In genomic region chr17:41919840-41920579, GRCh38 we compare ENCODE assay signal across 8 cellular contexts. TPM values are rescaled to one million over a fixed set of nuclear protein-coding genes. Genes with fewer than 3 reads are reported as not detected.
A peak's percentile ranks its signal among the peaks of the same experiment; 100 is the strongest.
DNase-seq lines count a peak whose midpoint lies in the region; ATAC-seq and TF ChIP-seq lines count a peak whose summit lies in the region.

No MANE protein-coding gene starts in this region.

- peaks cover 2% of the 10 kb centered on the region for H3K36me3 Mint-ChIP-seq in CD8-positive, alpha-beta T cell

- no peak for TF ChIP-seq CTCF in CD8-positive, alpha-beta T cell (IDR thresholded peaks at IDR 0.05)
- TF ChIP-seq CTCF in neural cell (IDR thresholded peaks at IDR 0.05; ENCODE audit: poor library complexity, severe bottlenecking): no peak
- no peak for TF ChIP-seq CTCF in ascending aorta (IDR thresholded peaks at IDR 0.05)

- no peaks in the 10 kb centered on the region for H3K36me3 ChIP-seq in CD8-positive, alpha-beta T cell (ENCODE audit: insufficient read depth, low read length)
- no peaks in the 10 kb centered on the region for H3K36me3 ChIP-seq in ectodermal cell (ENCODE audit: control insufficient read depth, insufficient read depth, low read length)
- no peaks in the 10 kb centered on the region for H3K36me3 ChIP-seq in neural cell (ENCODE audit: insufficient read depth, low read length)
- H3K36me3 ChIP-seq in ascending aorta: no peaks in the 10 kb centered on the region

- H3K4me2 ChIP-seq in neural cell (ENCODE audit: low read length): peak overlapping the region; percentile 80

- no peaks in the 10 kb centered on the region for H3K9me3 Mint-ChIP-seq in CD8-positive, alpha-beta T cell

- CTCF ChIA-PET in CD8-positive, alpha-beta T cell (lab: Charles Lee): interaction anchor here (1.0 kb wide), 1 partner anchor 97 kb away, joined by 3 read pairs; the partner anchor contains the start of gene DNAJC7

- no peak overlapping the region for H3K27ac ChIP-seq in CD8-positive, alpha-beta T cell (ENCODE audit: low read depth, low read length)
- H3K27ac ChIP-seq in ectodermal cell (ENCODE audit: insufficient read depth, low read depth, low read length, poor library complexity, severe bottlenecking): peak overlapping the region; percentile 91
- H3K27ac ChIP-seq in neural cell (ENCODE audit: low read length): peak overlapping the region; percentile 89
- H3K27ac ChIP-seq in ascending aorta: no peak overlapping the region

- no peak for TF ChIP-seq RAD21 in neural cell (conservative IDR thresholded peaks at IDR 0.05)

- peak overlapping the region; percentile 67 for H3K4me3 Mint-ChIP-seq in CD8-positive, alpha-beta T cell

- H3K9me3 ChIP-seq in CD8-positive, alpha-beta T cell (ENCODE audit: low read length): no peaks in the 10 kb centered on the region
- no peaks in the 10 kb centered on the region for H3K9me3 ChIP-seq in ectodermal cell (ENCODE audit: control insufficient read depth, low read length)
- H3K9me3 ChIP-seq in neural cell (ENCODE audit: low read length): no peaks in the 10 kb centered on the region
- H3K9me3 ChIP-seq in ascending aorta: no peaks in the 10 kb centered on the region

- POLR2A ChIA-PET in CD8-positive, alpha-beta T cell (lab: Charles Lee): interaction anchor here (2.6 kb wide), 1 partner anchor 10 kb away, joined by 11 read pairs; the partner anchor contains the start of gene ODAD4

- 74 to 78% methylated on average over 7 of the region's 7 CpGs for WGBS in ectodermal cell, 2 experiments

- TF ChIP-seq EP300 in neural cell (conservative IDR thresholded peaks at IDR 0.05; ENCODE audit: poor library complexity, severe bottlenecking): no peak

- peak overlapping the region; percentile 88 for H2AFZ ChIP-seq in neural cell (ENCODE audit: low read depth, low read length)

- H3K9ac ChIP-seq in neural cell (ENCODE audit: low read length): peak overlapping the region; percentile 95

- no peaks in the 10 kb centered on the region for H3K27me3 Mint-ChIP-seq in CD8-positive, alpha-beta T cell (ENCODE audit: low read depth)

- H3K79me2 ChIP-seq in neural cell (replicated peaks; ENCODE audit: insufficient read depth, low read length): peaks cover 36% of the 10 kb centered on the region

- H3K9me2 ChIP-seq in neural cell (ENCODE audit: insufficient read depth, low read length): no peaks in the 10 kb centered on the region

- ATAC-seq in CD8-positive, alpha-beta T cell: no peak
- no peak for ATAC-seq in HG03521 (IDR thresholded peaks at IDR 0.05; ENCODE audit: unreplicated experiment)
- no peak for ATAC-seq in HG02885 (IDR thresholded peaks at IDR 0.05; ENCODE audit: poor library complexity, unreplicated experiment)

- DNase-seq in CD8-positive, alpha-beta T cell: no peak
- DNase-seq in NCI-H226 (peak; percentile 7), ascending aorta (ENCODE audit: low spot score in 2 of 2) (no peak)
- DNase-seq in stimulated activated CD4-positive, alpha-beta T cell treated with anti-CD3 and anti-CD28 coated beads, Interleukin-4, amount 100 ng/mL, for 1 hour: no peak

- H3K27ac Mint-ChIP-seq in CD8-positive, alpha-beta T cell: no peak overlapping the region

- intact Hi-C loops in CD8-positive, alpha-beta T cell (cut with DNase I, micrococcal nuclease): loop anchor here (1.0 to 5.0 kb wide), 9 partner anchors 10 to 469 kb away; partner anchors contain the start of genes DNAJC7 (in 2 of the 2), KLHL11 (in 2 of the 2), CNP (in 1 of the 2) and ODAD4 (in 1 of the 2)
- intact Hi-C loops in ascending aorta (cut with DNase I): loop anchor here (1.0 to 2.0 kb wide), 4 partner anchors 10 to 1967 kb away; partner anchors contain the start of genes CNP and ODAD4

- H3K27me3 ChIP-seq in CD8-positive, alpha-beta T cell (ENCODE audit: insufficient read depth, low read length): no peaks in the 10 kb centered on the region
- H3K27me3 ChIP-seq in ectodermal cell (ENCODE audit: control insufficient read depth, insufficient read depth, low read length, poor library complexity, severe bottlenecking) (no peaks in the 10 kb centered on the region), neural cell (ENCODE audit: insufficient read depth, low read depth, low read length) (no peaks in the 10 kb centered on the region), ascending aorta (no peaks in the 10 kb centered on the region)

- H3F3A ChIP-seq in neural cell (ENCODE audit: insufficient read depth, low read length, poor library complexity, severe bottlenecking): no peaks in the 10 kb centered on the region

- H3K4me1 ChIP-seq in CD8-positive, alpha-beta T cell (ENCODE audit: insufficient read depth, low read length): peaks cover 17% of the 10 kb centered on the region
- H3K4me1 ChIP-seq in ectodermal cell (ENCODE audit: control insufficient read depth, insufficient read depth, low read length) (peaks cover 29% of the 10 kb centered on the region), ascending aorta (peaks cover 2 to 22% of the 10 kb centered on the region in 2 donors)

- H3K4me1 Mint-ChIP-seq in CD8-positive, alpha-beta T cell (ENCODE audit: low read depth): peaks cover 23% of the 10 kb centered on the region

- peaks cover 5% of the 10 kb centered on the region for H4K20me1 ChIP-seq in neural cell (ENCODE audit: insufficient read depth)

- H3K4me3 ChIP-seq in CD8-positive, alpha-beta T cell (ENCODE audit: low read depth, low read length): no peak overlapping the region
- peak overlapping the region; percentile 95 for H3K4me3 ChIP-seq in ectodermal cell (ENCODE audit: insufficient read depth, low read depth, low read length)
- H3K4me3 ChIP-seq in neural cell (ENCODE audit: low read length): peak overlapping the region; percentile 100
- H3K4me3 ChIP-seq in ascending aorta: peak overlapping the region in 1 of 2 donors; percentile 82

TF ChIP-seq in neural cell, 6 proteins besides CTCF, POLR2A, EP300 and RAD21:
- TF ChIP-seq POLR2AphosphoS5 (IDR thresholded peaks at IDR 0.05) (no peak), EZH2 (IDR thresholded peaks at IDR 0.05; ENCODE audit: borderline replicate concordance, insufficient read depth, low read length, poor library complexity, severe bottlenecking) (no peak), MXI1 (conservative IDR thresholded peaks at IDR 0.05; ENCODE audit: poor library complexity, severe bottlenecking) (no peak), SMC3 (conservative IDR thresholded peaks at IDR 0.05; ENCODE audit: poor library complexity) (no peak), TAF1 (IDR thresholded peaks at IDR 0.05; ENCODE audit: low read depth) (no peak), REST (IDR thresholded peaks at IDR 0.05; ENCODE audit: borderline replicate concordance) (no peak)

RNA-seq across cellular contexts. Expression of gene ACLY, which starts 1.3 kb away (rescaled TPM):
- total RNA-seq in CD8-positive, alpha-beta T cell: 10 to 100 TPM; 24.9 to 25.0 TPM
- polyA plus RNA-seq in ectodermal cell (2013, experiment 1 of 4): 247 TPM
- polyA plus RNA-seq in ectodermal cell (2013, experiment 2 of 4): 243 TPM
- polyA plus RNA-seq in ectodermal cell (2013, experiment 3 of 4): 152 TPM
- 162 TPM for polyA plus RNA-seq in ectodermal cell (2013, experiment 4 of 4)
- 136 and 148 TPM in 2 replicates for polyA plus RNA-seq in neural cell
- polyA minus RNA-seq in neural cell: 196 and 204 TPM in 2 replicates
- total RNA-seq in ascending aorta: 64.4 TPM

RNA-seq across cellular contexts. Expression of gene ODAD4, which starts 10.4 kb away (rescaled TPM):
- 1 to 10 TPM; 1.1 to 1.6 TPM for total RNA-seq in CD8-positive, alpha-beta T cell
- 8.4 TPM for polyA plus RNA-seq in ectodermal cell (2013, experiment 1 of 4)
- polyA plus RNA-seq in ectodermal cell (2013, experiment 2 of 4): 7.1 TPM
- polyA plus RNA-seq in ectodermal cell (2013, experiment 3 of 4): 4.9 TPM
- 5.9 TPM for polyA plus RNA-seq in ectodermal cell (2013, experiment 4 of 4)
- 5.2 and 5.7 TPM in 2 replicates for polyA plus RNA-seq in neural cell
- polyA minus RNA-seq in neural cell: 2.7 TPM in 2 replicates
- not detected for total RNA-seq in ascending aorta

RNA-seq across cellular contexts. Expression of gene CNP, which starts 46.6 kb away (rescaled TPM):
- total RNA-seq in CD8-positive, alpha-beta T cell: 10 to 100 TPM; 16.7 to 18.8 TPM
- polyA plus RNA-seq in ectodermal cell (2013, experiment 1 of 4): 113 TPM
- polyA plus RNA-seq in ectodermal cell (2013, experiment 2 of 4): 121 TPM
- 60.9 TPM for polyA plus RNA-seq in ectodermal cell (2013, experiment 3 of 4)
- 69.8 TPM for polyA plus RNA-seq in ectodermal cell (2013, experiment 4 of 4)
- 27.7 and 29.6 TPM in 2 replicates for polyA plus RNA-seq in neural cell
- 52.7 and 52.8 TPM in 2 replicates for polyA minus RNA-seq in neural cell
- total RNA-seq in ascending aorta: 72.9 TPM

RNA-seq across cellular contexts. Expression of gene KLHL11, which starts 54.8 kb away (rescaled TPM):
- 10 to 100 TPM; 38.4 to 38.9 TPM for total RNA-seq in CD8-positive, alpha-beta T cell
- 9.0 TPM for polyA plus RNA-seq in ectodermal cell (2013, experiment 1 of 4)
- polyA plus RNA-seq in ectodermal cell (2013, experiment 2 of 4): 8.5 TPM
- 7.0 TPM for polyA plus RNA-seq in ectodermal cell (2013, experiment 3 of 4)
- 7.6 TPM for polyA plus RNA-seq in ectodermal cell (2013, experiment 4 of 4)
- 30.3 and 31.1 TPM in 2 replicates for polyA plus RNA-seq in neural cell
- 94.0 and 102 TPM in 2 replicates for polyA minus RNA-seq in neural cell
- total RNA-seq in ascending aorta: 8.9 TPM

Comparison
In these comparisons a context has a peak if more than half of its experiments do, and no peak if none do; other contexts are left out.
1. H3K27ac ChIP-seq: peak in ectodermal cell (single experiment) and neural cell (single experiment); none in CD8-positive, alpha-beta T cell (single experiment) and ascending aorta (0 of 2).